ENCODE assay signal across 34 cellular contexts in genomic region chr20:3743251-3743650, GRCh38. TPM values are rescaled to one million over a fixed set of nuclear protein-coding genes. Genes with fewer than 3 reads are reported as not detected.
"Had no signal": no experiment of that assay in that cellular context is flagged by ENCODE, and none has a peak within 500 bp of the region (broad histone marks: within the 10 kb centered on the region; RNA-seq: fewer than 3 reads in every experiment).

No MANE protein-coding gene starts in this region.

- H3K27ac ChIP-seq: neutrophil, pancreas, prostate gland, right lobe of liver, sigmoid colon, skin epidermis, suprapubic skin, testis, tibial artery, transverse colon, upper lobe of right lung, uterus had no signal

- H3K27me3 ChIP-seq: pancreas, right lobe of liver, suprapubic skin, testis, upper lobe of right lung, uterus had no signal

- H3K4me2 ChIP-seq: smooth muscle cell had no signal

- H3K9me3 ChIP-seq: neutrophil, pancreas, prostate gland, right lobe of liver, sigmoid colon, spleen, suprapubic skin, testis, tibial artery, transverse colon, upper lobe of right lung, uterus had no signal

- H3K36me3 ChIP-seq: neutrophil, pancreas, prostate gland, right lobe of liver, sigmoid colon, transverse colon, upper lobe of right lung, uterus had no signal

- DNase-seq: naive B cell; naive thymus-derived CD8-positive, alpha-beta T cell; nephron progenitor cell; nucleus accumbens; pancreas; retina; right lobe of liver; sigmoid colon; spleen; stimulated activated CD4-positive, alpha-beta T cell treated with anti-CD3 and anti-CD28 coated beads, Interleukin-12 subunit alpha, Interleukin-12 subunit beta, amount 100 ng/mL, for 4 hours; stimulated activated CD4-positive, alpha-beta T cell treated with anti-CD3 and anti-CD28 coated beads, Interleukin-1b, Interleukin-23, amount 100 ng/mL, for 48 hours; stimulated activated CD4-positive, alpha-beta T cell treated with anti-CD3 and anti-CD28 coated beads, Interleukin-4, amount 100 ng/mL, for 1 hour; stimulated activated CD4-positive, alpha-beta T cell treated with anti-CD3 and anti-CD28 coated beads, Interleukin-4, amount 100 ng/mL, for 4 hours; stimulated activated CD8-positive, alpha-beta memory T cell treated with anti-CD3 and anti-CD28 coated beads, Interleukin-4, amount 100 ng/mL, for 48 hours; stimulated activated naive CD4-positive, alpha-beta T cell; stimulated activated naive CD8-positive, alpha-beta T cell treated with anti-CD3 and anti-CD28 coated beads, Interleukin-15, amount 100 ng/mL, for 72 hours; stimulated activated naive CD8-positive, alpha-beta T cell treated with anti-CD3 and anti-CD28 coated beads, Interleukin-15, Interleukin-2, amounts not matched to agents 100 U/mL and 50 U/mL, for 24 hours; substantia nigra; testis; tibial artery; transverse colon; upper lobe of right lung; uterus had no signal

- H3K4me3 ChIP-seq: pancreas, prostate gland, right lobe of liver, sigmoid colon, skin epidermis, smooth muscle cell, spleen, suprapubic skin, testis, tibial artery, transverse colon, upper lobe of right lung, uterus had no signal

- H3K4me1 ChIP-seq: tibial artery, transverse colon, uterus had no signal

RNA-seq across cellular contexts. Expression of gene HSPA12B, which starts 10.8 kb away (rescaled TPM):
- total RNA-seq: naive thymus-derived CD8-positive, alpha-beta T cell; natural killer cell treated with Interleukin-12 subunit alpha and Interleukin-12 subunit beta and Interleukin-15 and Interleukin-18, amount 100 ng/mL, for 72 hours; osteocyte had no signal

RNA-seq across cellular contexts. Expression of gene SIGLEC1, which starts 30.9 kb away (rescaled TPM):
- total RNA-seq: neural crest cell, pulmonary artery endothelial cell, smooth muscle cell had no signal
- polyA plus RNA-seq: naive thymus-derived CD8-positive, alpha-beta T cell; smooth muscle cell had no signal

RNA-seq across cellular contexts. Expression of gene SPEF1, which starts 38.0 kb away (rescaled TPM):
- total RNA-seq: osteocyte, posterior vena cava, right lobe of liver, spleen, suprapubic skin, urinary bladder had no signal
- polyA plus RNA-seq: naive thymus-derived CD8-positive, alpha-beta T cell had no signal
